ENCODE assay signal across 1 cellular context in the genomic region with DNA sequence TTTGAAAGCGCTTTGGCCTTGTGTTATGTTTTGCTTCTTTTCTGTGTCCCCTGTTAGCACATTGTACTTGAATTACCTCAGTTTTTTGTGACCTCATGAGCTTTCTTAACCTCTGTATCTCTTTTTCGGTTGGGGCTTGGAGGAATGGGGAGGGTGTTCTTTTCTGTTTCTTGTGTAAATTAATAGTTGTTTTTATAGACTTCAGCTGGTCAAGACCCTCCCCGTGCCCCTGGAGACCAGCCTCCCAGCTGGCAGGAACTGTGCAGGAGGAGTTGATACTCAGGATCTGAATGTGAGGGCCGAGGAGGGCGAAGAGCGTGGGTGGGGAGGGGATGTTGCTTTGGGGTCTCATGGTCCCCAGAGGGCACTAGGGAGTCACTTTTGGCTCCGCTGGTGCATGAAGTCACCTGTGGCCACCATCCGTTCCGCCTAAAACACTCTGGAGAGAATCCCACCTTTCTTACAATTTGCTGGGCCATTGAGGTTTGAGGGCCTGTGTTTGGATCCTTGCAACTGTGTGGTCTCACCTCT.
TF ChIP-seq lines count a peak whose summit lies in the region.

No MANE protein-coding gene starts in this region.

TF ChIP-seq in H1, 55 proteins besides CTCF, POLR2A, EP300 and RAD21:
- TF ChIP-seq, protein P1, sequence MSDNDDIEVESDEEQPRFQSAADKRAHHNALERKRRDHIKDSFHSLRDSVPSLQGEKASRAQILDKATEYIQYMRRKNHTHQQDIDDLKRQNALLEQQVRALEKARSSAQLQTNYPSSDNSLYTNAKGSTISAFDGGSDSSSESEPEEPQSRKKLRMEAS (IDR thresholded peaks at IDR 0.05), result 0 out of 2 replicates have a peak, but pooled peaks have one; percentile 8
- TF ChIP-seq SIN3A (conservative IDR thresholded peaks at IDR 0.05 in 1 of 2, IDR thresholded peaks at IDR 0.05 in 1 of 2; ENCODE audit: low read depth in 1 of 2, low read length in 2 of 2), result no peak
- TF ChIP-seq, protein P2, sequence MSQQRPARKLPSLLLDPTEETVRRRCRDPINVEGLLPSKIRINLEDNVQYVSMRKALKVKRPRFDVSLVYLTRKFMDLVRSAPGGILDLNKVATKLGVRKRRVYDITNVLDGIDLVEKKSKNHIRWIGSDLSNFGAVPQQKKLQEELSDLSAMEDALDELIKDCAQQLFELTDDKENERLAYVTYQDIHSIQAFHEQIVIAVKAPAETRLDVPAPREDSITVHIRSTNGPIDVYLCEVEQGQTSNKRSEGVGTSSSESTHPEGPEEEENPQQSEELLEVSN (IDR thresholded peaks at IDR 0.05), result peak; percentile 57
